ENCODE assay signal across 22 cellular contexts in genomic region chr4:22187203-22187835, GRCh38.
"Had no signal": no experiment of that assay in that cellular context is flagged by ENCODE, and none has a peak within 500 bp of the region (broad histone marks: within the 10 kb centered on the region; RNA-seq: fewer than 3 reads in every experiment).

No MANE protein-coding gene starts in this region.

- H3K4me1 ChIP-seq: body of pancreas, gastroesophageal sphincter, heart left ventricle, left ventricle myocardium inferior, pancreas, stomach had no signal

- FAIRE-seq: colon, pancreas had no signal

- ATAC-seq: activated T-helper 17 cell treated with anti-CD3 and anti-CD28 coated beads, Interleukin-2, amount 50 U/mL, for 72 hours; body of pancreas; gastroesophageal sphincter; heart left ventricle; naive thymus-derived CD8-positive, alpha-beta T cell; pancreas; sciatic nerve; stimulated activated effector memory CD8-positive, alpha-beta T cell treated with anti-CD3 and anti-CD28 coated beads, Interleukin-12 subunit alpha, Interleukin-12 subunit beta, amount 100 ng/mL, for 72 hours had no signal

- H3K27ac ChIP-seq: body of pancreas, gastroesophageal sphincter, heart left ventricle, left ventricle myocardium inferior, pancreas, stomach had no signal

- H3K9me3 Mint-ChIP-seq: activated CD4-positive, alpha-beta memory T cell treated with anti-CD3 and anti-CD28 coated beads, Interleukin-2, amount 10 ng/mL, durations not matched to agents 7 days and 5 days; activated naive CD8-positive, alpha-beta T cell treated with anti-CD3 and anti-CD28 coated beads, Interleukin-2, amount 10 ng/mL, durations not matched to agents 7 days and 5 days; memory B cell; type B pancreatic cell had no signal

- H3K36me3 ChIP-seq: gastroesophageal sphincter, heart left ventricle, left ventricle myocardium inferior, pancreas, stomach had no signal

- H3K4me3 Mint-ChIP-seq: activated CD4-positive, alpha-beta memory T cell treated with anti-CD3 and anti-CD28 coated beads, Interleukin-2, amount 10 ng/mL, durations not matched to agents 7 days and 5 days; activated naive CD8-positive, alpha-beta T cell treated with anti-CD3 and anti-CD28 coated beads, Interleukin-2, amount 10 ng/mL, durations not matched to agents 7 days and 5 days; activated T-helper 17 cell treated with anti-CD3 and anti-CD28 coated beads, Interleukin-2, amount 50 U/mL, for 72 hours; memory B cell; naive thymus-derived CD8-positive, alpha-beta T cell; stimulated activated effector memory CD8-positive, alpha-beta T cell treated with anti-CD3 and anti-CD28 coated beads, Interleukin-12 subunit alpha, Interleukin-12 subunit beta, amount 100 ng/mL, for 72 hours; type B pancreatic cell had no signal

- DNase-seq: activated CD4-positive, alpha-beta memory T cell treated with anti-CD3 and anti-CD28 coated beads, Interleukin-2, amount 10 ng/mL, durations not matched to agents 7 days and 5 days; activated CD4-positive, alpha-beta T cell treated with anti-CD3 and anti-CD28 coated beads for 48 hours; activated CD4-positive, CD25-positive, alpha-beta regulatory T cell; activated naive CD4-positive, alpha-beta T cell; activated naive CD8-positive, alpha-beta T cell treated with anti-CD3 and anti-CD28 coated beads, Interleukin-2, amount 10 ng/mL, durations not matched to agents 7 days and 5 days; activated T-cell treated with anti-CD3 and anti-CD28 coated beads, Interleukin-2, amount 50 U/mL, for 1 hour; body of pancreas; central memory CD4-positive, alpha-beta T cell; left ventricle myocardium inferior; naive thymus-derived CD8-positive, alpha-beta T cell; pancreas; stimulated activated CD4-positive, alpha-beta T cell treated with anti-CD3 and anti-CD28 coated beads, Interleukin-4, amount 100 ng/mL, for 1 hour; stomach had no signal

- H3K4me1 Mint-ChIP-seq: activated CD4-positive, alpha-beta memory T cell treated with anti-CD3 and anti-CD28 coated beads, Interleukin-2, amount 10 ng/mL, durations not matched to agents 7 days and 5 days; activated naive CD8-positive, alpha-beta T cell treated with anti-CD3 and anti-CD28 coated beads, Interleukin-2, amount 10 ng/mL, durations not matched to agents 7 days and 5 days; activated T-helper 17 cell treated with anti-CD3 and anti-CD28 coated beads, Interleukin-2, amount 50 U/mL, for 72 hours; memory B cell; naive thymus-derived CD8-positive, alpha-beta T cell; stimulated activated effector memory CD8-positive, alpha-beta T cell treated with anti-CD3 and anti-CD28 coated beads, Interleukin-12 subunit alpha, Interleukin-12 subunit beta, amount 100 ng/mL, for 72 hours had no signal

- H3K4me3 ChIP-seq: body of pancreas, gastroesophageal sphincter, heart left ventricle, left ventricle myocardium inferior, pancreas, smooth muscle cell, stomach had no signal

- H3K4me2 ChIP-seq: smooth muscle cell had no signal

- H3K27me3 ChIP-seq: body of pancreas, gastroesophageal sphincter, heart left ventricle, pancreas, stomach had no signal

- H3K9me3 ChIP-seq: body of pancreas, heart left ventricle, pancreas, stomach had no signal

- H3K27ac Mint-ChIP-seq: activated CD4-positive, alpha-beta memory T cell treated with anti-CD3 and anti-CD28 coated beads, Interleukin-2, amount 10 ng/mL, durations not matched to agents 7 days and 5 days; activated naive CD8-positive, alpha-beta T cell treated with anti-CD3 and anti-CD28 coated beads, Interleukin-2, amount 10 ng/mL, durations not matched to agents 7 days and 5 days; activated T-helper 17 cell treated with anti-CD3 and anti-CD28 coated beads, Interleukin-2, amount 50 U/mL, for 72 hours; memory B cell; naive thymus-derived CD8-positive, alpha-beta T cell; stimulated activated effector memory CD8-positive, alpha-beta T cell treated with anti-CD3 and anti-CD28 coated beads, Interleukin-12 subunit alpha, Interleukin-12 subunit beta, amount 100 ng/mL, for 72 hours; type B pancreatic cell had no signal

- H3K27me3 Mint-ChIP-seq: activated CD4-positive, alpha-beta memory T cell treated with anti-CD3 and anti-CD28 coated beads, Interleukin-2, amount 10 ng/mL, durations not matched to agents 7 days and 5 days; activated T-helper 17 cell treated with anti-CD3 and anti-CD28 coated beads, Interleukin-2, amount 50 U/mL, for 72 hours; memory B cell; naive thymus-derived CD8-positive, alpha-beta T cell; type B pancreatic cell had no signal

- H3K36me3 Mint-ChIP-seq: activated naive CD8-positive, alpha-beta T cell treated with anti-CD3 and anti-CD28 coated beads, Interleukin-2, amount 10 ng/mL, durations not matched to agents 7 days and 5 days; memory B cell; naive thymus-derived CD8-positive, alpha-beta T cell; stimulated activated effector memory CD8-positive, alpha-beta T cell treated with anti-CD3 and anti-CD28 coated beads, Interleukin-12 subunit alpha, Interleukin-12 subunit beta, amount 100 ng/mL, for 72 hours; type B pancreatic cell had no signal
